ENCODE assay signal across 20 cellular contexts in the genomic region with DNA sequence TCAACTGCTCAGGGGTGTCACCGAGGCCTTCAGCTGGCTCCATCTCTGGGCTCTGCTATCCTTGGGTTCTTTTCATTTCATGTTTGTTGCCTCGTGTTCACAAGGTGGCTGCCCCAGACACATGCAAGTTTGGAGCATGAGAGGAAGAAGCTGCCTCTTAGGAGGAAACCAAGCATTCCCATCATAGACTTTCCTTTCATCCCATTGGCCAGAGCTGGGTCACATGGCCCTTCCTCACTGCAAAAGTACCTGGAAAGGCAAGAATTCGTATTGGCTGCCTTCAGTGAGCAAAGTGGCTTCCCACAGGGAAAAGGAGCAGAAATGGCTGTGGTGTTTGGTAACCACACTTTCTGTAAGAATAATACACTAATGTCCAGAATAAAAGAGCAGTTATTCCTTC.
DNase-seq lines count a peak whose midpoint lies in the region; ATAC-seq, FAIRE-seq and TF ChIP-seq lines count a peak whose summit lies in the region.
"Had no signal": no experiment of that assay in that cellular context is flagged by ENCODE, and none has a peak within 500 bp of the region (broad histone marks: within the 10 kb centered on the region; RNA-seq: fewer than 3 reads in every experiment).

No MANE protein-coding gene starts in this region.

- no peak overlapping the region for H4K5ac ChIP-seq in H1 (ENCODE audit: insufficient read length, low read depth, low read length)

- intact Hi-C loops in HCT116 (cut with micrococcal nuclease), result no loop called here

- H3K27ac ChIP-seq in GM23338 (ENCODE audit: low read depth) (no peak overlapping the region), HCT116 (ENCODE audit: low read depth, low read length) (no peak overlapping the region), H1 (ENCODE audit: low read depth, low read length) (no peak overlapping the region)

- H3K36me3 Mint-ChIP-seq in GM23338 (ENCODE audit: low read depth) (no peaks in the 10 kb centered on the region), WTC11 (no peaks in the 10 kb centered on the region), T-cell (no peaks in the 10 kb centered on the region)
- H3K36me3 Mint-ChIP-seq: CD4-positive, alpha-beta memory T cell had no signal

- no peaks in the 10 kb centered on the region for H3K23me2 ChIP-seq in H1 (ENCODE audit: low read depth, low read length)

- no peak overlapping the region for H3K4me3 Mint-ChIP-seq in GM23338
- H3K4me3 Mint-ChIP-seq in WTC11, result no peak overlapping the region
- H3K4me3 Mint-ChIP-seq in T-cell, result no peak overlapping the region
- H3K4me3 Mint-ChIP-seq: CD4-positive, alpha-beta memory T cell; HFFc6 had no signal

- no peak overlapping the region for H2BK12ac ChIP-seq in H1 (ENCODE audit: low read depth, low read length)

- no peak for FAIRE-seq in H1 (lab: Jason Lieb, UNC)
- FAIRE-seq: GM12891, GM18507 had no signal

- H3K9me3 ChIP-seq in HCT116 (ENCODE audit: control insufficient read depth in 1 of 2, insufficient read depth in 1 of 2, low read depth in 1 of 2, low read length in 2 of 2), result no peaks in the 10 kb centered on the region
- no peaks in the 10 kb centered on the region for H3K9me3 ChIP-seq in H1 (ENCODE audit: insufficient read depth in 2 of 2, low read depth in 1 of 2, low read length in 1 of 2)

- no peak overlapping the region for H2BK120ac ChIP-seq in H1 (replicated peaks; ENCODE audit: low read depth, low read length)

- no peak for TF ChIP-seq CTCF in GM23338 (conservative IDR thresholded peaks at IDR 0.05; ENCODE audit: low read depth in 2 of 2)
- TF ChIP-seq CTCF in HCT116 (IDR thresholded peaks at IDR 0.05 in 2 of 3, conservative IDR thresholded peaks at IDR 0.05 in 1 of 3; ENCODE audit: borderline replicate concordance in 1 of 3, insufficient read depth in 1 of 3, low read depth in 2 of 3, low read length in 2 of 3), result no peak
- no peak for TF ChIP-seq CTCF in WTC11 (IDR thresholded peaks at IDR 0.05)
- no peak for TF ChIP-seq CTCF in H1 (IDR thresholded peaks at IDR 0.05; ENCODE audit: control extremely low read depth in 1 of 3, insufficient read depth in 1 of 3, low read depth in 1 of 3, low read length in 3 of 3)

- POLR2A ChIA-PET in HCT116 (lab: Charles Lee) (no interaction called here), WTC11 (lab: Charles Lee) (no interaction called here), H1 (lab: Charles Lee; ENCODE audit: partially characterized antibody) (no interaction called here), T-cell (lab: Charles Lee) (no interaction called here)

- no peak overlapping the region for H2BK15ac ChIP-seq in H1 (ENCODE audit: low read length)

- H2BK5ac ChIP-seq in H1 (ENCODE audit: low read depth, low read length), result no peak overlapping the region

- no peaks in the 10 kb centered on the region for H3F3A ChIP-seq in GM23338 (replicated peaks; ENCODE audit: low read depth)

- H3K4me2 ChIP-seq in GM23338 (no peak overlapping the region), HCT116 (ENCODE audit: low read length) (no peak overlapping the region), H1 (ENCODE audit: insufficient read depth in 1 of 2, low read depth in 2 of 2, low read length in 2 of 2) (no peak overlapping the region)

- TF ChIP-seq POLR2A in HCT116 (IDR thresholded peaks at IDR 0.05; ENCODE audit: borderline replicate concordance, extremely low read depth, insufficient read depth, insufficient read length) (no peak), H1 (IDR thresholded peaks at IDR 0.05; ENCODE audit: control extremely low read depth in 1 of 2, low read depth in 2 of 2, low read length in 2 of 2) (no peak)

- no peak overlapping the region for H2AK5ac ChIP-seq in H1 (ENCODE audit: low read depth, low read length)

- no peaks in the 10 kb centered on the region for H3K79me2 ChIP-seq in GM23338 (replicated peaks; ENCODE audit: insufficient read depth)
- no peaks in the 10 kb centered on the region for H3K79me2 ChIP-seq in HCT116 (ENCODE audit: insufficient read depth, low read length)
- H3K79me2 ChIP-seq in H1 (ENCODE audit: control insufficient read depth in 1 of 2, insufficient read depth in 2 of 2, low read length in 2 of 2), result no peaks in the 10 kb centered on the region

- no peaks in the 10 kb centered on the region for H3K79me1 ChIP-seq in H1 (ENCODE audit: low read depth, low read length)

- no peak overlapping the region for H3K18ac ChIP-seq in H1 (ENCODE audit: extremely low read depth, low read length)

- H3K27me3 Mint-ChIP-seq in GM23338 (ENCODE audit: insufficient read depth, low read depth, poor library complexity) (no peaks in the 10 kb centered on the region), WTC11 (ENCODE audit: low read depth) (no peaks in the 10 kb centered on the region), T-cell (peaks cover 0 to 4% of the 10 kb centered on the region in 2 donors)

- H3K4me1 Mint-ChIP-seq in GM23338 (no peaks in the 10 kb centered on the region), WTC11 (peaks cover 2% of the 10 kb centered on the region; the same call in 1 of the 2 replicates), T-cell (no peaks in the 10 kb centered on the region)
- H3K4me1 Mint-ChIP-seq: CD4-positive, alpha-beta memory T cell had no signal

- DNase-seq in GM23338 (ENCODE audit: low spot score) (no peak), HCT116 (ENCODE audit: low read depth, low spot score) (no peak), WTC11 (ENCODE audit: low spot score) (no peak), H1 (ENCODE audit: low read depth in 1 of 2, low spot score in 2 of 2) (no peak), germinal center (ENCODE audit: low spot score) (no peak), NCI-H226 (no peak), NCI-H2171 treated with DMSO at 0.1 percent for 48 hours (lab: John Stamatoyannopoulos, UW) (no peak), T-cell (no peak)
- DNase-seq: C1 segment of cervical spinal cord; Calu3; CD4-positive, alpha-beta memory T cell; COR-L47; DMS53; DMS79 treated with DMSO at 0.1 percent for 48 hours; GF-D8; GOT3; H7; HFFc6 had no signal

- H3K9me3 Mint-ChIP-seq in GM23338 (no peaks in the 10 kb centered on the region; the same call in 2 of the 3 replicates), WTC11 (no peaks in the 10 kb centered on the region; the same call in 1 of the 2 replicates), T-cell (no peaks in the 10 kb centered on the region)
- H3K9me3 Mint-ChIP-seq: HFFc6 had no signal

- H3K27me3 ChIP-seq in GM23338 (ENCODE audit: insufficient read depth) (no peaks in the 10 kb centered on the region), HCT116 (ENCODE audit: insufficient read depth, low read length) (no peaks in the 10 kb centered on the region), H1 (replicated peaks in 1 of 4; ENCODE audit: control insufficient read depth in 3 of 4, extremely low read depth in 1 of 4, insufficient read depth in 3 of 4, low read length in 3 of 4) (no peaks in the 10 kb centered on the region)

- H3K4me1 ChIP-seq in GM23338 (ENCODE audit: insufficient read depth) (no peaks in the 10 kb centered on the region), HCT116 (ENCODE audit: control insufficient read depth in 1 of 2, insufficient read depth in 2 of 2, low read length in 2 of 2) (no peaks in the 10 kb centered on the region), H1 (replicated peaks in 1 of 4; ENCODE audit: control insufficient read depth in 3 of 4, insufficient read depth in 4 of 4, low read length in 3 of 4) (no peaks in the 10 kb centered on the region)

- WGBS in H1 (ENCODE audit: extremely low coverage in 1 of 2, insufficient coverage in 1 of 2, insufficient read length in 1 of 2, insufficient replicate concordance in 2 of 2, low coverage in 1 of 2, low lambda C conversion rate in 2 of 2, missing lambda C conversion rate in 1 of 2), 2 experiments, result 88% methylated on average over 3 of the region's 3 CpGs; no CpG with 5 or more reads in 1 of the 2 experiments

- no peak overlapping the region for H3K4ac ChIP-seq in H1 (replicated peaks; ENCODE audit: insufficient read length, low read depth, low read length)

- no peak overlapping the region for H3K27ac Mint-ChIP-seq in GM23338
- H3K27ac Mint-ChIP-seq in WTC11, result no peak overlapping the region
- no peak overlapping the region for H3K27ac Mint-ChIP-seq in T-cell
- H3K27ac Mint-ChIP-seq: CD4-positive, alpha-beta memory T cell; HFFc6 had no signal

- CTCF ChIA-PET in HCT116 (lab: Charles Lee), result no interaction called here
- CTCF ChIA-PET in WTC11 (lab: Charles Lee), result no interaction called here
- CTCF ChIA-PET in H1 (lab: Charles Lee; ENCODE audit: partially characterized antibody), result interaction anchor here (1.1 to 7.6 kb wide), 2 partner anchors 27 to 28 kb away, joined by 3 to 67 read pairs; no protein-coding TSS in a partner anchor
- CTCF ChIA-PET in T-cell (lab: Charles Lee), result no interaction called here

- no peaks in the 10 kb centered on the region for H4K20me1 ChIP-seq in GM23338 (replicated peaks; ENCODE audit: insufficient read depth)
- H4K20me1 ChIP-seq in HCT116 (ENCODE audit: insufficient read depth), result no peaks in the 10 kb centered on the region
- no peaks in the 10 kb centered on the region for H4K20me1 ChIP-seq in H1 (replicated peaks in 1 of 2; ENCODE audit: control insufficient read depth in 1 of 2, insufficient read depth in 2 of 2, low read length in 2 of 2)

- H4K91ac ChIP-seq in H1 (replicated peaks; ENCODE audit: insufficient read length, low read length), result no peak overlapping the region

- no peak for TF ChIP-seq EP300 in H1 (IDR thresholded peaks at IDR 0.05; ENCODE audit: borderline replicate concordance in 1 of 2, low read depth in 2 of 2, low read length in 2 of 2)

- H2AFZ ChIP-seq in GM23338 (peak overlapping the region; percentile 43; the same call in 1 of the 2 replicates), HCT116 (ENCODE audit: low read depth, low read length, poor library complexity, severe bottlenecking) (peak overlapping the region; percentile 57), H1 (ENCODE audit: low read length) (0 out of 2 replicates have a peak overlapping the region, but pooled peaks have one; percentile 33)

- no peak overlapping the region for H3K14ac ChIP-seq in H1 (ENCODE audit: insufficient read length)

- ATAC-seq in GM23338, result no peak
- no peak for ATAC-seq in HCT116
- ATAC-seq in WTC11, result no peak
- no peak for ATAC-seq in T-cell (replicated peaks in 1 of 4)

- H3K9ac ChIP-seq in HCT116 (ENCODE audit: low read length) (no peak overlapping the region), H1 (replicated peaks in 1 of 4; ENCODE audit: extremely low read depth in 1 of 4, low read depth in 3 of 4, low read length in 3 of 4) (no peak overlapping the region)

- H3K4me3 ChIP-seq in GM23338, result no peak overlapping the region
- no peak overlapping the region for H3K4me3 ChIP-seq in HCT116 (replicated peaks in 1 of 2; ENCODE audit: low read depth in 1 of 2, low read length in 2 of 2)
- no peak overlapping the region for H3K4me3 ChIP-seq in H1 (ENCODE audit: extremely low read depth in 1 of 4, insufficient read depth in 2 of 4, low read depth in 3 of 4, low read length in 4 of 4)

- H3K9me2 ChIP-seq in GM23338 (ENCODE audit: insufficient read depth), result peaks cover 6% of the 10 kb centered on the region; the same call in 1 of the 2 replicates
- H3K9me2 ChIP-seq in HCT116 (ENCODE audit: insufficient read depth), result no peaks in the 10 kb centered on the region

- no peak overlapping the region for H2BK20ac ChIP-seq in H1 (ENCODE audit: low read length)

- no peak overlapping the region for H3K56ac ChIP-seq in H1 (replicated peaks; ENCODE audit: insufficient read length, low read depth, low read length)

- RAD21 ChIA-PET in HCT116 (lab: Charles Lee; ENCODE audit: low non-redundant PET in 1 of 2, low total read pairs in 2 of 2, uncharacterized antibody in 2 of 2, unreplicated experiment in 2 of 2), result no interaction called here

- no peak for TF ChIP-seq RAD21 in HCT116 (IDR thresholded peaks at IDR 0.05; ENCODE audit: low read depth)
- no peak for TF ChIP-seq RAD21 in H1 (IDR thresholded peaks at IDR 0.05 in 1 of 2, conservative IDR thresholded peaks at IDR 0.05 in 1 of 2; ENCODE audit: low read depth in 2 of 2, low read length in 2 of 2)

- no peak overlapping the region for H4K8ac ChIP-seq in H1 (ENCODE audit: extremely low read depth, insufficient read depth, low read length)

- H3K23ac ChIP-seq in H1 (ENCODE audit: insufficient read length), result no peak overlapping the region

- H3K36me3 ChIP-seq in GM23338 (ENCODE audit: insufficient read depth) (no peaks in the 10 kb centered on the region), HCT116 (ENCODE audit: control insufficient read depth in 1 of 2, insufficient read depth in 2 of 2, low read length in 2 of 2) (no peaks in the 10 kb centered on the region), H1 (ENCODE audit: control insufficient read depth in 2 of 4, insufficient read depth in 4 of 4, low read length in 3 of 4) (no peaks in the 10 kb centered on the region)

- BruUV-seq in HCT116 (replicated peaks; lab: Mats Ljungman, UMichigan), result no TSS peak
